22 cellular contexts compared by ENCODE assay signal in genomic region chr1:218938259-218938658, GRCh38.
"Had no signal": no experiment of that assay in that cellular context is flagged by ENCODE, and none has a peak within 500 bp of the region (broad histone marks: within the 10 kb centered on the region; RNA-seq: fewer than 3 reads in every experiment).

No MANE protein-coding gene starts in this region.

- DNase-seq: activated B cell treated with CpG ODN at 0.5 μM for 24 hours; activated CD4-positive, alpha-beta T cell treated with anti-CD3 and anti-CD28 coated beads, Interleukin-2, amount 50 U/mL, for 1 hour; activated CD8-positive, alpha-beta T cell treated with anti-CD3 and anti-CD28 coated beads for 36 hours; activated gamma-delta T cell treated with Interleukin-2 at 50 U/mL for 16 hours; activated naive CD4-positive, alpha-beta T cell treated with anti-CD3 and anti-CD28 coated beads, Interleukin-2, amount 50 U/mL, for 16 hours; activated T-cell treated with anti-CD3 and anti-CD28 coated beads, Interleukin-2, amount 50 U/mL, for 4 hours; amygdala; colonic mucosa; effector CD8-positive, alpha-beta T cell; esophagus squamous epithelium; foreskin melanocyte; lower lobe of right lung; mesendoderm; natural killer cell; posterior cingulate gyrus; right cardiac atrium; stimulated activated CD4-positive, alpha-beta T cell treated with anti-CD3 and anti-CD28 coated beads, Interleukin-2, amount 100 ng/mL, for 48 hours; stimulated activated naive CD4-positive, alpha-beta T cell treated with Interleukin-2 at 50 U/mL for 16 hours; T-helper 1 cell had no signal

- H3K4me3 ChIP-seq: breast epithelium, colonic mucosa, esophagus squamous epithelium, lower lobe of right lung, neural progenitor cell, tibial nerve had no signal
